ENCODE assay signal across 1 cellular context in the genomic region with DNA sequence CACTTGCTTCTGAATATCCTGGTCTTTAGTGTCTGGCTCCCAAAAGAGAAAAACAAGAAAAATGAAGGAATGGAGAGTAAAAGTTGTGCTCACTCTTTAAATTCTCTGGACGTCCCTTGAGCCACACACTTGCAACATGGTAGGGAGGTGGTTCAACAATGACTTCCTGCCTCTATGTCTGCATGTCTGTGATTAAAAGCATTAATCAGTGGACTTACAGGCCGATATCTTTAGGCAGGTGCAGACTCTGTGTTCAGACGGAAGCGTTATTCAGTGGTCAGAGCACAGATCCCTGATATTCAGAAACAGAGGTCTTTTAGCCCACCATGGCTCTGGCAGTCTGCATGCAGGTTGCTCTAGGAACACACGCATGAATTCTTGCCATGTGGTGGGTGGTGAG.
TF ChIP-seq lines count a peak whose summit lies in the region.

No MANE protein-coding gene starts in this region.

TF ChIP-seq in K562, 482 proteins besides CTCF, POLR2A, EP300 and RAD21 (continued from another document):
- no peak for TF ChIP-seq NFE2L1 (tag; IDR thresholded peaks at IDR 0.05; ENCODE audit: borderline replicate concordance, low read depth)
